In the genomic region with DNA sequence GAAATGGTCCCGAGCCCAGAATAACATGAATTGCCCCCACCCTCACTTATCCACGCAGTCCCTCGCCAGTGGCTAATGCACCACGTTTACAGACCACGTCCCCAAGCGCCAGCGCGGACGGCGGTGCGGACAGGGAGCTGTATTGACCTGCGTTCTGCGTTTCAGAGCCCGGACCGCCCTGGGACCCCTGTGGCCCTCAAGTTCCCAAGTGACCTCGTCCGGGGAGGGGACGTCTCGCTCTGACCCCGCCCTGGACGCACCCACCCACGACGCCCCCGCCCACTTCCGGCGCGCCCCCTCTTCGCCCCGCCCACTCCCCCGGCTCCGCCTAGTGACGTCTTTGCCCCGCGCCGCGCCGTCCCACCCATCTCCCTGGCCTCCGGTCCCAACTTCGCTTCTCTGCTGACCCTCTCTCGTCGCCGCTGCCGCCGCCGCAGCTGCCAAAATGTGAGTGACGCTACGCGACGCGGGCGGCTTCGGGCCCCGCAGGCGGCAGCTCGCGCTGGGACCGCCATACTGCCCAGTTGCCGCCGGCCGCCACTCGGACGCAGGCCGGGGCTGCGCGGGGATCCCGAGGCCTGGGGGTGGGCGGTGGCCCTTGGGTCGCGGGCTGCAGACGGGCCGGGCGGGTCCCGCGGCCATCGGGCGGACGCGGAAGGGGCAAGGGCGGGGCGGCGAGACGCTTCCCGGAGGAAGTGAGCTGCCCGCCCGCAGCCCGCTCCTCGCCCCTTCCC, we compare ENCODE assay signal across 8 cellular contexts. TPM values are rescaled to one million over a fixed set of nuclear protein-coding genes. Genes with fewer than 3 reads are reported as not detected.
DNase-seq lines count a peak whose midpoint lies in the region; ATAC-seq and TF ChIP-seq lines count a peak whose summit lies in the region.

A gene with protein sequence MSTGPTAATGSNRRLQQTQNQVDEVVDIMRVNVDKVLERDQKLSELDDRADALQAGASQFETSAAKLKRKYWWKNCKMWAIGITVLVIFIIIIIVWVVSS (plus strand): TSS at position 358 of the 734 bp plus-strand sequence. CDS start 88 bp downstream, at position 446.

- 0% methylated on average over 27 to 87 of the region's 87 CpGs for WGBS in endodermal cell (ENCODE audit: insufficient coverage in 1 of 2, insufficient read length in 1 of 2), 2 experiments
- 0 to 1% methylated on average over 52 to 71 of the region's 87 CpGs for WGBS in mesodermal cell (ENCODE audit: insufficient coverage in 2 of 2), 2 experiments

- H3K27me3 ChIP-seq in endodermal cell (ENCODE audit: control insufficient read depth, insufficient read depth, low read length, poor library complexity, severe bottlenecking), result no peaks in the 10 kb centered on the region

- peak within 1 kb of the TSS; percentile 83 for H3K27ac Mint-ChIP-seq in activated CD8-positive, alpha-beta memory T cell treated with anti-CD3 and anti-CD28 coated beads, Interleukin-2, amount 10 ng/mL, durations not matched to agents 7 days and 5 days
- peak within 1 kb of the TSS; percentile 92 for H3K27ac Mint-ChIP-seq in endodermal cell

- peaks cover 19% of the 10 kb centered on the region for H3K36me3 Mint-ChIP-seq in activated CD8-positive, alpha-beta memory T cell treated with anti-CD3 and anti-CD28 coated beads, Interleukin-2, amount 10 ng/mL, durations not matched to agents 7 days and 5 days
- H3K36me3 Mint-ChIP-seq in endodermal cell (ENCODE audit: low read depth), result peaks cover 34% of the 10 kb centered on the region

- peaks cover 33% of the 10 kb centered on the region for H3K27me3 Mint-ChIP-seq in activated CD8-positive, alpha-beta memory T cell treated with anti-CD3 and anti-CD28 coated beads, Interleukin-2, amount 10 ng/mL, durations not matched to agents 7 days and 5 days
- H3K27me3 Mint-ChIP-seq in endodermal cell (ENCODE audit: insufficient read depth), result no peaks in the 10 kb centered on the region

- peak within 1 kb of the TSS; percentile 83 for H3K4me3 Mint-ChIP-seq in activated CD8-positive, alpha-beta memory T cell treated with anti-CD3 and anti-CD28 coated beads, Interleukin-2, amount 10 ng/mL, durations not matched to agents 7 days and 5 days
- H3K4me3 Mint-ChIP-seq in endodermal cell, result peak within 1 kb of the TSS; percentile 80

- H3K27ac ChIP-seq in endodermal cell (ENCODE audit: low read depth, low read length) (peak within 1 kb of the TSS; percentile 30), mesodermal cell (ENCODE audit: low read depth, low read length, severe bottlenecking) (peak within 1 kb of the TSS; percentile 86)

- peaks cover 35% of the 10 kb centered on the region for H3K4me1 Mint-ChIP-seq in activated CD8-positive, alpha-beta memory T cell treated with anti-CD3 and anti-CD28 coated beads, Interleukin-2, amount 10 ng/mL, durations not matched to agents 7 days and 5 days
- H3K4me1 Mint-ChIP-seq in endodermal cell, result peaks cover 10% of the 10 kb centered on the region

- H3K4me3 ChIP-seq in endodermal cell (ENCODE audit: low read length) (peak within 1 kb of the TSS; percentile 97), mesodermal cell (ENCODE audit: extremely low read depth, insufficient read depth, low read length, poor library complexity, severe bottlenecking) (peak within 1 kb of the TSS; percentile 77)

- CTCF ChIA-PET in activated CD8-positive, alpha-beta memory T cell treated with anti-CD3 and anti-CD28 coated beads, Interleukin-2, amount 10 ng/mL, durations not matched to agents 7 days and 5 days (lab: Charles Lee), result interaction anchor here (1.4 to 1.7 kb wide), 3 partner anchors 14 to 102 kb away, joined by 3 to 11 read pairs (median 6); no protein-coding TSS in a partner anchor

- TF ChIP-seq CTCF in endodermal cell (conservative IDR thresholded peaks at IDR 0.05), result no peak

- no peaks in the 10 kb centered on the region for H3K9me3 ChIP-seq in endodermal cell (ENCODE audit: control insufficient read depth, low read length)
- no peaks in the 10 kb centered on the region for H3K9me3 ChIP-seq in mesodermal cell (ENCODE audit: control insufficient read depth, low read length)

- H3K9ac ChIP-seq in endodermal cell (ENCODE audit: extremely low read depth, low read length, poor library complexity, severe bottlenecking), result peak within 1 kb of the TSS; percentile 65

- peak; percentile 47 to 63 for DNase-seq in AML-193 (lab: John Stamatoyannopoulos, UW)
- peak; percentile 36 for DNase-seq in NOMO-1 treated with dmso at 0.1 percent for 144 hours (lab: John Stamatoyannopoulos, UW; ENCODE audit: unreplicated experiment)
- peak; percentile 90 for DNase-seq in activated CD8-positive, alpha-beta memory T cell treated with anti-CD3 and anti-CD28 coated beads, Interleukin-2, amount 10 ng/mL, durations not matched to agents 7 days and 5 days
- peak; percentile 97 for DNase-seq in endodermal cell
- peak; percentile 74 to 76 for DNase-seq in stimulated activated CD8-positive, alpha-beta memory T cell treated with anti-CD3 and anti-CD28 coated beads, Interleukin-15, amount 100 ng/mL, for 4 hours (ENCODE audit: low read depth in 2 of 2)

- H3K4me1 ChIP-seq in endodermal cell (ENCODE audit: control insufficient read depth, insufficient read depth, low read length) (peaks cover 4% of the 10 kb centered on the region), mesodermal cell (ENCODE audit: control insufficient read depth, insufficient read depth, low read length, poor library complexity, severe bottlenecking) (peaks cover 4% of the 10 kb centered on the region)

- peaks cover 28% of the 10 kb centered on the region for H3K36me3 ChIP-seq in endodermal cell (ENCODE audit: control insufficient read depth, insufficient read depth, low read length)
- peaks cover 33% of the 10 kb centered on the region for H3K36me3 ChIP-seq in mesodermal cell (ENCODE audit: control insufficient read depth, insufficient read depth, low read length)

- ATAC-seq in GM19035 (IDR thresholded peaks at IDR 0.05; ENCODE audit: unreplicated experiment) (peak; percentile 85), HG03354 (IDR thresholded peaks at IDR 0.05; ENCODE audit: poor library complexity, severe bottlenecking, unreplicated experiment) (peak; percentile 89)
- peak; percentile 94 for ATAC-seq in activated CD8-positive, alpha-beta memory T cell treated with anti-CD3 and anti-CD28 coated beads, Interleukin-2, amount 10 ng/mL, durations not matched to agents 7 days and 5 days

- H3K9me3 Mint-ChIP-seq in activated CD8-positive, alpha-beta memory T cell treated with anti-CD3 and anti-CD28 coated beads, Interleukin-2, amount 10 ng/mL, durations not matched to agents 7 days and 5 days (ENCODE audit: low read depth), result no peaks in the 10 kb centered on the region
- H3K9me3 Mint-ChIP-seq in endodermal cell, result no peaks in the 10 kb centered on the region

RNA-seq across cellular contexts. Expression of the gene that starts here (rescaled TPM):
- 10 to 100 TPM; 25.7 to 33.1 TPM for total RNA-seq in activated CD8-positive, alpha-beta memory T cell treated with anti-CD3 and anti-CD28 coated beads, Interleukin-2, amount 10 ng/mL, durations not matched to agents 7 days and 5 days
- 10 to 100 TPM; 53.2 to 60.2 TPM for total RNA-seq in endodermal cell
- 65.6 TPM for polyA plus RNA-seq in endodermal cell (2013, experiment 1 of 2)
- polyA plus RNA-seq in endodermal cell (2013, experiment 2 of 2), result 62.7 TPM
- polyA plus RNA-seq in mesodermal cell (2013, experiment 1 of 2), result 114 TPM
- 110 TPM for polyA plus RNA-seq in mesodermal cell (2013, experiment 2 of 2)

Comparison
In these comparisons a context has a peak if more than half of its experiments do, and no peak if none do; other contexts are left out.
1. Peak in every context shown above with its lines: DNase-seq, ATAC-seq, H3K4me3 ChIP-seq and H3K27ac ChIP-seq.
2. DNase-seq: peak in every context shown above with its lines; median percentile 97 in endodermal cell; 90 in activated CD8-positive, alpha-beta memory T cell treated with anti-CD3 and anti-CD28 coated beads, Interleukin-2, amount 10 ng/mL, durations not matched to agents 7 days and 5 days; 75 in stimulated activated CD8-positive, alpha-beta memory T cell treated with anti-CD3 and anti-CD28 coated beads, Interleukin-15, amount 100 ng/mL, for 4 hours; 55 in AML-193; 36 in NOMO-1 treated with dmso at 0.1 percent for 144 hours.